Comparison of ENCODE assay signal across 9 cellular contexts in the genomic region with DNA sequence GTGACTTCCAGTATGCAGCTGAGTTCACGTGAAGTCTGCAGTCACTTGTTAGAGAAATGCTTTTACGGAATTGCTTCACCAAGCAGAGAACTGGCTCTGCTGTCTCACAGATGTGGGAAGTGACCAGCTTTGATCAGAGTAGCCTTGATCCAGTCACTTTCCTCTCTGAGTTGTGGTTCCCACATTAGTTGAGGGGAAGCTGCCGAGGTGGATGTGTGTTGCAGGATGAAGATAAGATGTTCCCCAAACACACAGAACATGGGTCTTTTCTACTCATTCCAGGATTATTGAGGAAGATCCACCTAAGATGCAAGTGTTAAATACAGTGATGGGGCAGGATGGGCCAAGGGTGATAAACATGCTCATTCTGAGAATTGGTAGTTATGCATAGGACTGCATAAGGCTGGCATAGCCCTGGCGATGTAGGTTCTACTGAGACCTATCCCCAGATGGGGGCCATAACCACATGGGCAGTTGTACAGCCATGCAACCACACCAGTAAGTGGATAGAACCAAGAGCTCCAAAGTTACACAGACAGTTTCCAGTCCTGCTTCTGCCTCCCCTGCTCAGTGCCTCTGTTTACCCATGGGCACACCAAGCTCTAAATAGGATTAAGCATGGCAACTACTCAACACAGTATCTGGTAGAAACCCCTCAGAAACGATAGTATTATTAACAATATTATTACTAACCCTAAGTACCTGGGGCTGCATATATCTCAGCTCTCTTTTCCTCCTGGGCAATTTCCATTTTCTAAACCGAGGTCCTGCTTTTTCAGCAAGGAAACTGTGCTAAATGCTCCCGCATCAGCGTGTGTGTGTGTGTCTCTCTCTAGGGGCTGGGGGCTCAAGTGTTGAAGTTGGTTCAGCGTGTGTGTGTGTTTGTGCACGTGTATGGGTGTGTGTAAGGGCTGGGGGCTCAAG.
DNase-seq lines count a peak whose midpoint lies in the region; ATAC-seq, FAIRE-seq and TF ChIP-seq lines count a peak whose summit lies in the region.
"Had no signal": no experiment of that assay in that cellular context is flagged by ENCODE, and none has a peak within 500 bp of the region (broad histone marks: within the 10 kb centered on the region; RNA-seq: fewer than 3 reads in every experiment).

No MANE protein-coding gene starts in this region.

- intact Hi-C loops in Caco-2 (cut with micrococcal nuclease; ENCODE audit: unreplicated experiment) (loop anchor here (1.0 to 10.0 kb wide), 5 partner anchors 10 to 693 kb away; no protein-coding TSS in a partner anchor), esophagus muscularis mucosa (cut with DNase I) (no loop called here), pancreas (cut with DNase I) (no loop called here)

- H3K27ac Mint-ChIP-seq in Caco-2 (ENCODE audit: unreplicated experiment), result peak overlapping the region; percentile 99

- peaks cover 35% of the 10 kb centered on the region for H3K4me1 Mint-ChIP-seq in Caco-2 (ENCODE audit: low read depth, unreplicated experiment)

- H3K36me3 ChIP-seq in Caco-2 (ENCODE audit: control insufficient read depth, insufficient read depth, low read length) (no peaks in the 10 kb centered on the region), esophagus muscularis mucosa (no peaks in the 10 kb centered on the region), pancreas (no peaks in the 10 kb centered on the region)

- H3K27me3 ChIP-seq in Caco-2 (replicated peaks; ENCODE audit: control insufficient read depth, insufficient read depth, low read length), result no peaks in the 10 kb centered on the region
- H3K27me3 ChIP-seq in esophagus muscularis mucosa, result no peaks in the 10 kb centered on the region
- H3K27me3 ChIP-seq in pancreas, result no peaks in the 10 kb centered on the region

- peaks cover 14% of the 10 kb centered on the region for H3K36me3 Mint-ChIP-seq in Caco-2 (ENCODE audit: insufficient read depth, unreplicated experiment)

- 52% methylated on average over 10 of the region's 10 CpGs for WGBS in esophagus muscularis mucosa
- WGBS in pancreas, 2 donors, result 41 to 47% methylated on average over 10 of the region's 10 CpGs

- POLR2A ChIA-PET in Caco-2 (lab: Charles Lee), result interaction anchor here (0.7 to 1.0 kb wide), 3 partner anchors 8 to 82 kb away, joined by 3 to 4 read pairs (median 3); no protein-coding TSS in a partner anchor

- DNase-seq in Caco-2, result no peak
- DNase-seq in RPMI8226, result peak; percentile 31
- no peak for DNase-seq in esophagus muscularis mucosa (ENCODE audit: extremely low spot score)
- no peak for DNase-seq in pancreas
- DNase-seq in H4 (ENCODE audit: low spot score), result no peak
- DNase-seq in NCI-H2171 treated with DMSO at 0.1 percent for 48 hours (lab: John Stamatoyannopoulos, UW), result no peak

- TF ChIP-seq POLR2A in esophagus muscularis mucosa (IDR thresholded peaks at IDR 0.05; ENCODE audit: low read depth), result no peak

- no peaks in the 10 kb centered on the region for H3K9me3 ChIP-seq in Caco-2
- H3K9me3 ChIP-seq in esophagus muscularis mucosa, result no peaks in the 10 kb centered on the region
- no peaks in the 10 kb centered on the region for H3K9me3 ChIP-seq in pancreas

- peak in 1 of 4 donors; percentile 2 for ATAC-seq in pancreas
- ATAC-seq in HG03442 (IDR thresholded peaks at IDR 0.05; ENCODE audit: unreplicated experiment), result no peak
- no peak for ATAC-seq in HG03139 (IDR thresholded peaks at IDR 0.05; ENCODE audit: unreplicated experiment)
- ATAC-seq: HCT116 had no signal

- H3K4me1 ChIP-seq in Caco-2 (peaks cover 44% of the 10 kb centered on the region), esophagus muscularis mucosa (peaks cover 15 to 42% (median 38%) of the 10 kb centered on the region in 4 donors), pancreas (peaks cover 12 to 17% (median 14%) of the 10 kb centered on the region in 3 donors)

- H3K4me3 Mint-ChIP-seq in Caco-2 (ENCODE audit: unreplicated experiment), result peak overlapping the region; percentile 88

- TF ChIP-seq CTCF in Caco-2 (IDR thresholded peaks at IDR 0.05; ENCODE audit: insufficient read depth in 1 of 2, low read depth in 1 of 2, low read length in 1 of 2, severe bottlenecking in 1 of 2, unreplicated experiment in 1 of 2) (no peak), esophagus muscularis mucosa (IDR thresholded peaks at IDR 0.05) (no peak), pancreas (IDR thresholded peaks at IDR 0.05) (no peak)

- TSS peak; percentile 34 for BruUV-seq in Caco-2 (replicated peaks; lab: Mats Ljungman, UMichigan)

- FAIRE-seq in pancreas (lab: Jason Lieb, UNC), result no peak

- no peaks in the 10 kb centered on the region for H3K27me3 Mint-ChIP-seq in Caco-2 (ENCODE audit: insufficient read depth, unreplicated experiment)

- CTCF ChIA-PET in Caco-2 (lab: Charles Lee), result interaction anchor here (0.6 to 2.5 kb wide), 7 partner anchors 17 to 1646 kb away, joined by 3 to 16 read pairs (median 4); no protein-coding TSS in a partner anchor

- H3K4me3 ChIP-seq in Caco-2 (ENCODE audit: low read depth, low read length) (peak overlapping the region; percentile 41), esophagus muscularis mucosa (peak overlapping the region; percentile 60 to 79 (median 62)), pancreas (peak overlapping the region; percentile 22 to 58 (median 36))

- H3K9me3 Mint-ChIP-seq in Caco-2 (ENCODE audit: unreplicated experiment), result no peaks in the 10 kb centered on the region

- no peak for TF ChIP-seq EP300 in esophagus muscularis mucosa (IDR thresholded peaks at IDR 0.05)

- H3K27ac ChIP-seq in esophagus muscularis mucosa (replicated peaks in 1 of 4) (peak overlapping the region; percentile 71 to 82 (median 79)), pancreas (peak overlapping the region in 2 of 4 donors; percentile 57 to 61)
